ENCODE assay signal across 9 cellular contexts in the genomic region with DNA sequence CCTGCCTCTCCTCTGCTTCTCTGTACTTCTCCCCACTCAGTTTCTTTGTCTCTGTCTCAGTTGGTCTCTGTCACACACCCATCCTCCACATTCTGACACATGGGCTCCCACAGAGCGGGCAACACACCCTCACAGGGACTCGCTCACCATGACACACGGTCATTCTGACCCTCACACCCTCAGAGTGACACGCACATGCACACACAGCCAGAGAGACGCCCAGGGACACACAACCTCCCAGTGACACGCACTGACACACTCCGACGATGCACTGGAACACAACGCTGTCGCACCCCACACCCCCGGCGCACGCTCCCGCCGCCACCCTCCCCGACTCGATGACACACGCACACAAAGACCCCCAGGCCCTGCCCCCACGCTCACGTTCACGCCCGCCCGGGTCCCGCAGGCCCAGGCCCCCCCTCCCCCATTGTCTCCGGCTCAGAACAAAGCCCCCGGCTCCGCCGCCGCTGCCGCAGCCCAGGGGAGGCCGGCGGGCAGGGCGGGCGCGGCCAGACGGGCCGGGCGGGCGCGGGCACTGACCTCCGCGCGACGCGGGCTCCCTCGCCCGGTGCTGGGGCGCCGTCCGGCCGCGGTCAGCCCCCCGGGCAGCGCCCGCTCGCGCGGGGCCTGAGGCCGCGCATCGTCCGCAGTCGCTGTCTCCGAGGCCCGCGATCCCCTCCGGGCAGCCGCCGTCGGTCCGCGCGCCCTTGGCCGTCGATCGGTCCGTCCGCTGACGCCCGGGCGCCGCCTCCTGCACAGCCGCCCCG. TPM values are rescaled to one million over a fixed set of nuclear protein-coding genes. Genes with fewer than 3 reads are reported as not detected.
DNase-seq lines count a peak whose midpoint lies in the region; ATAC-seq and TF ChIP-seq lines count a peak whose summit lies in the region.
"Had no signal": no experiment of that assay in that cellular context is flagged by ENCODE, and none has a peak within 500 bp of the region (broad histone marks: within the 10 kb centered on the region; RNA-seq: fewer than 3 reads in every experiment).

No MANE protein-coding gene starts in this region.

- DNase-seq in CD14-positive monocyte (ENCODE audit: low spot score) (peak; percentile 57), SK-N-MC (ENCODE audit: low read depth, low spot score) (no peak), SKM-1 (lab: John Stamatoyannopoulos, UW; ENCODE audit: unreplicated experiment) (no peak), T1000 (lab: John Stamatoyannopoulos, UW) (no peak), HCEC 1CT (no peak)

- intact Hi-C loops in CD14-positive monocyte (cut with micrococcal nuclease): no loop called here

- H3K27me3 Mint-ChIP-seq in CD14-positive monocyte (ENCODE audit: low read depth in 3 of 3): peaks cover 15 to 16% (median 15%) of the 10 kb centered on the region in 3 donors
- H3K27me3 Mint-ChIP-seq: activated naive CD8-positive, alpha-beta T cell had no signal

- H3K27ac ChIP-seq in SK-N-MC (no peak overlapping the region; the same call in 1 of the 2 replicates), neutrophil (no peak overlapping the region)

- peaks cover 6% of the 10 kb centered on the region; the same call in 1 of the 2 replicates for H3K36me3 ChIP-seq in SK-N-MC (ENCODE audit: insufficient read depth, low read length)
- no peaks in the 10 kb centered on the region for H3K36me3 ChIP-seq in neutrophil

- H3K4me3 Mint-ChIP-seq in CD14-positive monocyte: no peak overlapping the region

- H3K4me1 ChIP-seq in neutrophil (ENCODE audit: control insufficient read depth in 1 of 2, insufficient read depth in 1 of 2, low read depth in 1 of 2, low read length in 1 of 2): peaks cover 4 to 6% of the 10 kb centered on the region in 2 experiments

- peaks cover 9% of the 10 kb centered on the region for H3K4me1 Mint-ChIP-seq in CD14-positive monocyte

- peaks cover 0 to 4% (median 0%) of the 10 kb centered on the region in 7 donors for H3K9me3 Mint-ChIP-seq in CD14-positive monocyte

- TF ChIP-seq CTCF in CD14-positive monocyte (IDR thresholded peaks at IDR 0.05): no peak
- no peak for TF ChIP-seq CTCF in neutrophil (IDR thresholded peaks at IDR 0.05)

- peak; percentile 30 for ATAC-seq in esophagus mucosa
- no peak for ATAC-seq in HG03135 (IDR thresholded peaks at IDR 0.05; ENCODE audit: unreplicated experiment)

- H3K4me3 ChIP-seq in SK-N-MC (peak overlapping the region; percentile 93), neutrophil (ENCODE audit: low read depth in 1 of 2, low read length in 1 of 2) (peak overlapping the region; percentile 27 to 56)

- H3K9me3 ChIP-seq in SK-N-MC (ENCODE audit: low read depth, low read length) (no peaks in the 10 kb centered on the region), neutrophil (no peaks in the 10 kb centered on the region)

- peak overlapping the region; percentile 81 for H3K9ac ChIP-seq in SK-N-MC (ENCODE audit: insufficient read length)

- no peak overlapping the region for H3K27ac Mint-ChIP-seq in CD14-positive monocyte

- H3K27me3 ChIP-seq in neutrophil: peaks cover 69% of the 10 kb centered on the region

- no peaks in the 10 kb centered on the region for H3K36me3 Mint-ChIP-seq in CD14-positive monocyte
- H3K36me3 Mint-ChIP-seq: activated naive CD8-positive, alpha-beta T cell had no signal

RNA-seq across cellular contexts. Expression of a gene that starts 0.4 kb away (rescaled TPM):
- polyA plus RNA-seq in CD14-positive monocyte: under 1 TPM; 0.01 to 0.02 TPM
- total RNA-seq in esophagus mucosa: 1.4 TPM

RNA-seq across cellular contexts. Expression of a gene that starts 27.9 kb away (rescaled TPM):
- 10 to 100 TPM; 12.8 to 14.0 TPM for polyA plus RNA-seq in CD14-positive monocyte
- 37.1 TPM for total RNA-seq in esophagus mucosa

RNA-seq across cellular contexts. Expression of a gene that starts 36.0 kb away (rescaled TPM):
- 100 to 1,000 TPM; 218 to 359 TPM for polyA plus RNA-seq in CD14-positive monocyte
- total RNA-seq in esophagus mucosa: 38.7 TPM

RNA-seq across cellular contexts. Expression of a gene that starts 43.2 kb away (rescaled TPM):
- polyA plus RNA-seq in CD14-positive monocyte: 100 to 1,000 TPM; 232 to 233 TPM
- 101 TPM for total RNA-seq in esophagus mucosa

RNA-seq across cellular contexts. Expression of a gene that starts 51.6 kb away (rescaled TPM):
- polyA plus RNA-seq in CD14-positive monocyte: 100 to 1,000 TPM; 250 to 271 TPM
- 32.4 TPM for total RNA-seq in esophagus mucosa
